9 cellular contexts compared by ENCODE assay signal in genomic region chr17:40283662-40284061, GRCh38. TPM values are rescaled to one million over a fixed set of nuclear protein-coding genes. Genes with fewer than 3 reads are reported as not detected.
DNase-seq lines count a peak whose midpoint lies in the region; ATAC-seq and TF ChIP-seq lines count a peak whose summit lies in the region.
"Had no signal": no experiment of that assay in that cellular context is flagged by ENCODE, and none has a peak within 500 bp of the region (broad histone marks: within the 10 kb centered on the region; RNA-seq: fewer than 3 reads in every experiment).

No MANE protein-coding gene starts in this region.

- peaks cover 2% of the 10 kb centered on the region; the same call in 1 of the 2 replicates for H3K79me2 ChIP-seq in GM23248 (ENCODE audit: insufficient read depth)

- H3K4me3 ChIP-seq in GM23248: peak overlapping the region; percentile 75
- H3K4me3 ChIP-seq in skeletal muscle satellite cell (ENCODE audit: low read length): peak overlapping the region; percentile 64

- H3K36me3 Mint-ChIP-seq in endothelial cell (ENCODE audit: low read depth, unreplicated experiment): peaks cover 18% of the 10 kb centered on the region

- no peaks in the 10 kb centered on the region for H3K9me3 Mint-ChIP-seq in endothelial cell (ENCODE audit: unreplicated experiment)

- no peaks in the 10 kb centered on the region for H3K9me2 ChIP-seq in GM23248 (ENCODE audit: insufficient read depth)

- TF ChIP-seq CTCF in endothelial cell (IDR thresholded peaks at IDR 0.05; ENCODE audit: unreplicated experiment): no peak

- peak overlapping the region; percentile 70 for H3K9ac ChIP-seq in GM23248
- H3K9ac ChIP-seq in skeletal muscle satellite cell (ENCODE audit: low read depth, low read length): peak overlapping the region; percentile 39

- H3K27me3 ChIP-seq in GM23248 (replicated peaks; ENCODE audit: insufficient read depth): no peaks in the 10 kb centered on the region
- no peaks in the 10 kb centered on the region for H3K27me3 ChIP-seq in skeletal muscle satellite cell (ENCODE audit: control insufficient read depth, insufficient read depth, low read length)

- peak overlapping the region; percentile 96 for H3K4me2 ChIP-seq in GM23248 (ENCODE audit: unreplicated experiment)
- H3K4me2 ChIP-seq in skeletal muscle satellite cell (ENCODE audit: low read length): peak overlapping the region; percentile 87

- no peaks in the 10 kb centered on the region for H4K20me1 ChIP-seq in GM23248 (ENCODE audit: insufficient read depth)

- H3K4me1 ChIP-seq in GM23248 (ENCODE audit: insufficient read depth) (peaks cover 21% of the 10 kb centered on the region), skeletal muscle satellite cell (ENCODE audit: control insufficient read depth, insufficient read depth, low read length) (peaks cover 23% of the 10 kb centered on the region)

- DNase-seq in GM23248 (peak; percentile 96), SW480 (ENCODE audit: low spot score) (peak; percentile 94), fibroblast of gingiva (ENCODE audit: low read depth) (peak; percentile 77), NCI-H510A treated with DMSO at 0.1 percent for 48 hours (lab: John Stamatoyannopoulos, UW) (no peak), endothelial cell (ENCODE audit: low spot score) (no peak), NCI-H1436 treated with DMSO at 0.1 percent for 48 hours (lab: John Stamatoyannopoulos, UW) (no peak)
- DNase-seq: substantia nigra had no signal

- peaks cover 6% of the 10 kb centered on the region for H3K4me1 Mint-ChIP-seq in endothelial cell (ENCODE audit: unreplicated experiment)

- H3F3A ChIP-seq in GM23248 (ENCODE audit: insufficient read depth): peaks cover 37% of the 10 kb centered on the region

- WGBS in GM23248 (ENCODE audit: low coverage in 1 of 2, low lambda C conversion rate in 2 of 2, missing lambda C conversion rate in 2 of 2), 2 experiments: 0% methylated on average over 2 of the region's 2 CpGs

- no peak overlapping the region for H3K4me3 Mint-ChIP-seq in endothelial cell (ENCODE audit: unreplicated experiment)

- in situ Hi-C loops in GM23248 (cut with MboI): no loop called here

- H3K27ac Mint-ChIP-seq in endothelial cell (ENCODE audit: unreplicated experiment): no peak overlapping the region

- H2AFZ ChIP-seq in GM23248: no peak overlapping the region

- peaks cover 8% of the 10 kb centered on the region for H3K27me3 Mint-ChIP-seq in endothelial cell (ENCODE audit: unreplicated experiment)

- H3K27ac ChIP-seq in GM23248: peak overlapping the region; percentile 89

- no peaks in the 10 kb centered on the region for H3K9me3 ChIP-seq in GM23248 (ENCODE audit: low read depth)
- no peaks in the 10 kb centered on the region for H3K9me3 ChIP-seq in skeletal muscle satellite cell (replicated peaks; ENCODE audit: low read length)

- peaks cover 15% of the 10 kb centered on the region; the same call in 1 of the 2 replicates for H3K36me3 ChIP-seq in GM23248 (ENCODE audit: low read depth)
- peaks cover 22% of the 10 kb centered on the region for H3K36me3 ChIP-seq in skeletal muscle satellite cell (ENCODE audit: insufficient read depth, low read length)

- no peak for ATAC-seq in GM18498 (IDR thresholded peaks at IDR 0.05; ENCODE audit: unreplicated experiment)

RNA-seq across cellular contexts. Expression of gene CDC6, which starts 4.0 kb away (rescaled TPM):
- total RNA-seq in GM23248 (2014; rRNA removed; shearing (Covaris generic)): 12.4 and 13.4 TPM in 2 replicates
- polyA plus RNA-seq in GM23248 (2016; fragmentation: Nextera tagmentation; extraction: Ambion mirVana): 8.8 and 9.8 TPM in 2 replicates
- total RNA-seq in skeletal muscle satellite cell (2012; rRNA removed): 22.1 and 22.6 TPM in 2 replicates
- total RNA-seq in endothelial cell (ENCODE audit: unreplicated experiment): 18.2 TPM

RNA-seq across cellular contexts. Expression of gene RARA, which starts 25.3 kb away (rescaled TPM):
- 32.2 and 38.9 TPM in 2 replicates for total RNA-seq in GM23248 (2014; rRNA removed; shearing (Covaris generic))
- 23.7 and 24.5 TPM in 2 replicates for polyA plus RNA-seq in GM23248 (2016; fragmentation: Nextera tagmentation; extraction: Ambion mirVana)
- 11.2 and 17.0 TPM in 2 replicates for total RNA-seq in skeletal muscle satellite cell (2012; rRNA removed)
- total RNA-seq in endothelial cell (ENCODE audit: unreplicated experiment): 42.8 TPM

Comparison
In these comparisons a context has a peak if more than half of its experiments do, and no peak if none do; other contexts are left out.
1. DNase-seq: peak in GM23248 (single experiment), SW480 (single experiment) and fibroblast of gingiva (single experiment); none in NCI-H510A treated with DMSO at 0.1 percent for 48 hours (single experiment), endothelial cell (single experiment) and NCI-H1436 treated with DMSO at 0.1 percent for 48 hours (single experiment).